Comparison of ENCODE assay signal across 28 cellular contexts in genomic region chr15:77644543-77645247, GRCh38. TPM values are rescaled to one million over a fixed set of nuclear protein-coding genes. Genes with fewer than 3 reads are reported as not detected.
"Had no signal": no experiment of that assay in that cellular context is flagged by ENCODE, and none has a peak within 500 bp of the region (broad histone marks: within the 10 kb centered on the region; RNA-seq: fewer than 3 reads in every experiment).

No MANE protein-coding gene starts in this region.

- H3K27ac Mint-ChIP-seq: activated CD4-positive, alpha-beta T cell treated with anti-CD3 and anti-CD28 coated beads for 36 hours; activated CD8-positive, alpha-beta T cell treated with anti-CD3 and anti-CD28 coated beads for 36 hours; activated naive CD4-positive, alpha-beta T cell treated with anti-CD3 and anti-CD28 coated beads, Interleukin-2, amount 50 U/mL, for 24 hours; activated T-cell treated with anti-CD3 and anti-CD28 coated beads, Interleukin-2, amount 50 U/mL, for 72 hours had no signal

- H3K4me1 Mint-ChIP-seq: activated CD4-positive, alpha-beta T cell treated with anti-CD3 and anti-CD28 coated beads for 36 hours; activated naive CD4-positive, alpha-beta T cell treated with anti-CD3 and anti-CD28 coated beads, Interleukin-2, amount 50 U/mL, for 24 hours; central memory CD8-positive, alpha-beta T cell had no signal

- H3K9me3 ChIP-seq: MG63, Peyer's patch, SJCRH30, SK-N-SH had no signal

- H3K36me3 ChIP-seq: MG63, Peyer's patch, SJCRH30 had no signal

- ATAC-seq: activated CD4-positive, alpha-beta T cell treated with anti-CD3 and anti-CD28 coated beads for 36 hours; activated CD8-positive, alpha-beta T cell treated with anti-CD3 and anti-CD28 coated beads for 36 hours; activated T-cell treated with anti-CD3 and anti-CD28 coated beads, Interleukin-2, amount 50 U/mL, for 72 hours had no signal

- H3K27me3 ChIP-seq: MG63, Peyer's patch had no signal

- H3K36me3 Mint-ChIP-seq: activated naive CD4-positive, alpha-beta T cell treated with anti-CD3 and anti-CD28 coated beads, Interleukin-2, amount 50 U/mL, for 24 hours; brain had no signal

- H3K4me1 ChIP-seq: Peyer's patch, SJCRH30 had no signal

- H3K9me3 Mint-ChIP-seq: activated CD8-positive, alpha-beta T cell treated with anti-CD3 and anti-CD28 coated beads for 36 hours; activated naive CD4-positive, alpha-beta T cell treated with anti-CD3 and anti-CD28 coated beads, Interleukin-2, amount 50 U/mL, for 24 hours; activated T-cell treated with anti-CD3 and anti-CD28 coated beads, Interleukin-2, amount 50 U/mL, for 72 hours; brain; central memory CD8-positive, alpha-beta T cell had no signal

- DNase-seq: activated CD4-positive, alpha-beta T cell treated with anti-CD3 and anti-CD28 coated beads for 36 hours; activated CD4-positive, alpha-beta T cell treated with anti-CD3 and anti-CD28 coated beads, Interleukin-2, amount 50 U/mL, for 1 hour; activated CD8-positive, alpha-beta memory T cell treated with anti-CD3 and anti-CD28 coated beads, Interleukin-2, amount 50 U/mL, for 4 hours; activated CD8-positive, alpha-beta T cell treated with anti-CD3 and anti-CD28 coated beads for 36 hours; activated T-cell treated with anti-CD3 and anti-CD28 coated beads, Interleukin-2, amount 50 U/mL, for 72 hours; MG63; MV-4-11; NCI-H1092 treated with DMSO at 0.1 percent for 48 hours; NCI-H1417 treated with DMSO at 0.1 percent for 48 hours; NCI-H1694; NCI-H2029; NCI-H2107; NCI-H2171 treated with DMSO at 0.1 percent for 48 hours; NCI-H226; NCI-H510A; NCI-H526 treated with DMSO at 0.1 percent for 48 hours; NCI-H82; Peyer's patch; Right ventricle myocardium superior; SJCRH30; SK-N-SH; T-helper 1 cell had no signal

- H3K4me3 ChIP-seq: MG63, Peyer's patch, SJCRH30 had no signal

- H3K27ac ChIP-seq: Peyer's patch, RWPE1, SJCRH30, VCaP had no signal

- H3K4me3 Mint-ChIP-seq: activated CD4-positive, alpha-beta T cell treated with anti-CD3 and anti-CD28 coated beads for 36 hours; activated CD8-positive, alpha-beta T cell treated with anti-CD3 and anti-CD28 coated beads for 36 hours; activated naive CD4-positive, alpha-beta T cell treated with anti-CD3 and anti-CD28 coated beads, Interleukin-2, amount 50 U/mL, for 24 hours; activated T-cell treated with anti-CD3 and anti-CD28 coated beads, Interleukin-2, amount 50 U/mL, for 72 hours; brain; central memory CD8-positive, alpha-beta T cell had no signal

RNA-seq across cellular contexts. Expression of gene LINGO1, which starts 12.0 kb away (rescaled TPM):
- total RNA-seq: activated CD4-positive, alpha-beta T cell treated with anti-CD3 and anti-CD28 coated beads for 36 hours; activated CD8-positive, alpha-beta T cell treated with anti-CD3 and anti-CD28 coated beads for 36 hours; T-helper 2 cell treated with Interferon-gamma antibody and Interleukin-4, amounts not matched to agents 100 ng/mL and 5 ng/mL, for 36 hours had no signal
